ENCODE assay signal across 17 cellular contexts in the genomic region with DNA sequence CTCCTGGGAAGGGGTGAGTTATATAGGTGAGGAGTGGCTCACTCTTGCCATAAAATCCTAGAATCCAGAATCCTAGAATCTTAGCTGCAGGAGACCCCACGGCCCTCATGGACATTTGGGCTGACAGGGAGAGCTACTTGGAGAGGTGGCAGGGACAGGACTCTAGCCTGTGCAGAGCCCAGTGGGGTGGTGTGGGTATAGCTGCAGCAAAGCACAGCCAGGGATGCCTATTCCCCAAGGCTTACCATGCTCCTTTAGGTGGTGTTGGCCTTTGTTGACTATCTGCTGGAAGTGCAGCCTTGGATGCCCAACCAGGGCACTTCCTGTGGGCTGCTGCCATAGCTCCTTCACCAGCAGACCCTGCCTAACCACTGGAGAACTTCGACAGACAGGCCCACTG.
DNase-seq lines count a peak whose midpoint lies in the region; ATAC-seq and TF ChIP-seq lines count a peak whose summit lies in the region.
"Had no signal": no experiment of that assay in that cellular context is flagged by ENCODE, and none has a peak within 500 bp of the region (broad histone marks: within the 10 kb centered on the region; RNA-seq: fewer than 3 reads in every experiment).

No MANE protein-coding gene starts in this region.

- no peak overlapping the region for H3K4me3 ChIP-seq in right cardiac atrium (ENCODE audit: low read length)
- no peak overlapping the region for H3K4me3 ChIP-seq in esophagus muscularis mucosa
- H3K4me3 ChIP-seq: BLaER1 treated with 17β-estradiol and CSF1 and Interleukin-3, amounts not matched to agents 10 nM and 100 nM; GM23338; HAP-1 had no signal

- no peak for TF ChIP-seq CTCF in esophagus muscularis mucosa (IDR thresholded peaks at IDR 0.05)

- DNase-seq in DMS153 (lab: John Stamatoyannopoulos, UW) (peak; percentile 19), DMS153 treated with DMSO at 0.1 percent for 48 hours (lab: John Stamatoyannopoulos, UW; ENCODE audit: unreplicated experiment) (no peak), right cardiac atrium (no peak), Right ventricle myocardium inferior (ENCODE audit: missing footprints) (no peak), esophagus muscularis mucosa (ENCODE audit: extremely low spot score) (peak; percentile 68), DMS79 (lab: John Stamatoyannopoulos, UW) (no peak), superior temporal gyrus (ENCODE audit: extremely low spot score) (no peak)
- DNase-seq: CD4-positive, alpha-beta T cell; CD8-positive, alpha-beta memory T cell; DMS 273 treated with DMSO at 0.1 percent for 48 hours; GF-D8; HFFc6 had no signal

- H3K27me3 ChIP-seq in right cardiac atrium (ENCODE audit: control insufficient read depth, insufficient read depth): no peaks in the 10 kb centered on the region
- H3K27me3 ChIP-seq in esophagus muscularis mucosa: peaks cover 0 to 20% (median 0%) of the 10 kb centered on the region in 4 donors
- H3K27me3 ChIP-seq: BLaER1 treated with 17β-estradiol and CSF1 and Interleukin-3, amounts not matched to agents 10 nM and 100 nM had no signal

- no peaks in the 10 kb centered on the region for H3K36me3 ChIP-seq in esophagus muscularis mucosa
- H3K36me3 ChIP-seq: BLaER1 treated with 17β-estradiol and CSF1 and Interleukin-3, amounts not matched to agents 10 nM and 100 nM; HAP-1 had no signal

- no peak overlapping the region for H3K27ac ChIP-seq in right cardiac atrium (ENCODE audit: low read length)
- no peak overlapping the region for H3K27ac ChIP-seq in esophagus muscularis mucosa (replicated peaks in 1 of 4)
- H3K27ac ChIP-seq: 22Rv1; BLaER1 treated with 17β-estradiol and CSF1 and Interleukin-3, amounts not matched to agents 10 nM and 100 nM had no signal

- peak; percentile 28 to 40 for ATAC-seq in right cardiac atrium
- no peak for ATAC-seq in Right ventricle myocardium inferior
- ATAC-seq in GM21515 (IDR thresholded peaks at IDR 0.05; ENCODE audit: unreplicated experiment): no peak
- ATAC-seq: GM23338 had no signal

- TF ChIP-seq EP300 in esophagus muscularis mucosa (IDR thresholded peaks at IDR 0.05): no peak

- no peak for TF ChIP-seq POLR2A in esophagus muscularis mucosa (IDR thresholded peaks at IDR 0.05; ENCODE audit: low read depth)

- H3K4me1 ChIP-seq in right cardiac atrium (ENCODE audit: control insufficient read depth, insufficient read depth, low read length): no peaks in the 10 kb centered on the region
- H3K4me1 ChIP-seq in esophagus muscularis mucosa: no peaks in the 10 kb centered on the region
- H3K4me1 ChIP-seq: HAP-1 had no signal

- H3K9me3 ChIP-seq in right cardiac atrium (ENCODE audit: control insufficient read depth, low read length): no peaks in the 10 kb centered on the region
- peaks cover 0 to 5% (median 0%) of the 10 kb centered on the region in 4 donors for H3K9me3 ChIP-seq in esophagus muscularis mucosa
- H3K9me3 ChIP-seq: HAP-1 had no signal

- intact Hi-C loops in right cardiac atrium (cut with DNase I): no loop called here
- intact Hi-C loops in Right ventricle myocardium inferior (cut with DNase I): no loop called here
- intact Hi-C loops in esophagus muscularis mucosa (cut with DNase I): no loop called here

- 75% methylated on average over 2 of the region's 2 CpGs for WGBS in right cardiac atrium
- WGBS in esophagus muscularis mucosa: 85% methylated on average over 2 of the region's 2 CpGs

Comparison
In these comparisons a context has a peak if more than half of its experiments do, and no peak if none do; other contexts are left out.
1. DNase-seq: peak in DMS153 (single experiment) and esophagus muscularis mucosa (single experiment); none in DMS153 treated with DMSO at 0.1 percent for 48 hours (single experiment), right cardiac atrium (0 of 3), Right ventricle myocardium inferior (single experiment), DMS79 (single experiment) and superior temporal gyrus (single experiment).
2. ATAC-seq: peak in right cardiac atrium (2 of 2); none in Right ventricle myocardium inferior (single experiment) and GM21515 (single experiment).